In genomic region chr10:90834326-90834725, GRCh38 we compare ENCODE assay signal across 18 cellular contexts. TPM values are rescaled to one million over a fixed set of nuclear protein-coding genes. Genes with fewer than 3 reads are reported as not detected.
"Had no signal": no experiment of that assay in that cellular context is flagged by ENCODE, and none has a peak within 500 bp of the region (broad histone marks: within the 10 kb centered on the region; RNA-seq: fewer than 3 reads in every experiment).

No MANE protein-coding gene starts in this region.

- H3K4me1 ChIP-seq: ascending aorta, left ventricle myocardium inferior, pancreas, tibial artery had no signal

- H3K9me3 ChIP-seq: ascending aorta, left ventricle myocardium inferior, neutrophil, pancreas, tibial artery had no signal

- DNase-seq: activated CD4-positive, alpha-beta T cell treated with anti-CD3 and anti-CD28 coated beads, Interleukin-2, amount 10 ng/mL, durations not matched to agents 7 days and 5 days; activated CD4-positive, CD25-positive, alpha-beta regulatory T cell treated with anti-CD3 and anti-CD28 coated beads, Interleukin-2, amount 50 U/mL, for 72 hours; activated T-cell treated with anti-CD3 and anti-CD28 coated beads, Interleukin-2, amount 50 U/mL, for 24 hours; effector CD4-positive, alpha-beta T cell; glutamatergic neuron; hippocampal formation; left ventricle myocardium inferior; pancreas; right cardiac atrium; stimulated activated CD4-positive, alpha-beta T cell treated with anti-CD3 and anti-CD28 coated beads, Interleukin-1b, Interleukin-23, amount 100 ng/mL, for 48 hours; stimulated activated naive CD8-positive, alpha-beta T cell treated with anti-CD3 and anti-CD28 coated beads, Interleukin-15, amount 100 ng/mL, for 72 hours; T-cell; tibial artery; WERI-Rb-1 had no signal

- FAIRE-seq: endometrium, frontal cortex, pancreas had no signal

- H3K27me3 ChIP-seq: ascending aorta, neutrophil, pancreas, tibial artery had no signal

- H3K36me3 ChIP-seq: ascending aorta, left ventricle myocardium inferior, neutrophil, pancreas, tibial artery, WERI-Rb-1 had no signal

- H3K4me3 ChIP-seq: ascending aorta, left ventricle myocardium inferior, pancreas, tibial artery had no signal

- H3K27ac ChIP-seq: ascending aorta, left ventricle myocardium inferior, neutrophil, pancreas, tibial artery, WERI-Rb-1 had no signal

RNA-seq across cellular contexts. Expression of gene HTR7, which starts 23.5 kb away (rescaled TPM):
- total RNA-seq: activated CD4-positive, alpha-beta T cell treated with anti-CD3 and anti-CD28 coated beads, Interleukin-2, amount 10 ng/mL, durations not matched to agents 7 days and 5 days had no signal
